In genomic region chr14:91681893-91682563, GRCh38 we compare ENCODE assay signal across 29 cellular contexts. TPM values are rescaled to one million over a fixed set of nuclear protein-coding genes. Genes with fewer than 3 reads are reported as not detected.
DNase-seq lines count a peak whose midpoint lies in the region; ATAC-seq and TF ChIP-seq lines count a peak whose summit lies in the region.
"Had no signal": no experiment of that assay in that cellular context is flagged by ENCODE, and none has a peak within 500 bp of the region (broad histone marks: within the 10 kb centered on the region; RNA-seq: fewer than 3 reads in every experiment).

No MANE protein-coding gene starts in this region.

- no peak overlapping the region for H2BK15ac ChIP-seq in IMR-90 (ENCODE audit: low read depth, low read length)

- H3K9me3 Mint-ChIP-seq in activated T-cell treated with anti-CD3 and anti-CD28 coated beads, Interleukin-2, amount 50 U/mL, for 24 hours: peaks cover 2% of the 10 kb centered on the region
- no peaks in the 10 kb centered on the region for H3K9me3 Mint-ChIP-seq in stimulated activated effector memory CD8-positive, alpha-beta T cell treated with anti-CD3 and anti-CD28 coated beads, Interleukin-12 subunit alpha, Interleukin-12 subunit beta, amount 100 ng/mL, for 72 hours

- no peak overlapping the region for H3K27ac ChIP-seq in IMR-90 (ENCODE audit: insufficient read depth, low read length)
- no peak overlapping the region for H3K27ac ChIP-seq in prostate gland
- H3K27ac ChIP-seq: epithelial cell of prostate, GM23248, lower lobe of right lung, psoas muscle, tibial artery, VCaP had no signal

- no peak overlapping the region for H3K56ac ChIP-seq in IMR-90 (ENCODE audit: extremely low read depth, insufficient read depth, low read length)

- H3K9ac ChIP-seq in IMR-90 (ENCODE audit: low read depth, low read length): no peak overlapping the region
- H3K9ac ChIP-seq: GM23248 had no signal

- no peak overlapping the region for H3K4ac ChIP-seq in IMR-90 (ENCODE audit: low read depth, low read length)

- TF ChIP-seq RAD21 in IMR-90 (IDR thresholded peaks at IDR 0.05; ENCODE audit: low read length): no peak

- in situ Hi-C loops in IMR-90 (cut with MboI; ENCODE audit: low sequenced_read_pairs): no loop called here

- no peak overlapping the region for H2BK120ac ChIP-seq in IMR-90 (ENCODE audit: low read depth, low read length)

- H4K20me1 ChIP-seq in IMR-90 (ENCODE audit: insufficient read depth, low read length): no peaks in the 10 kb centered on the region

- BruUV-seq in IMR-90 (replicated peaks; lab: Mats Ljungman, UMichigan): no TSS peak

- H3K4me3 Mint-ChIP-seq in activated T-cell treated with anti-CD3 and anti-CD28 coated beads, Interleukin-2, amount 50 U/mL, for 24 hours: no peak overlapping the region
- peak overlapping the region; percentile 31 for H3K4me3 Mint-ChIP-seq in stimulated activated effector memory CD8-positive, alpha-beta T cell treated with anti-CD3 and anti-CD28 coated beads, Interleukin-12 subunit alpha, Interleukin-12 subunit beta, amount 100 ng/mL, for 72 hours
- H3K4me3 Mint-ChIP-seq: CD8-positive, alpha-beta memory T cell; naive B cell had no signal

- no peak overlapping the region for H3K4me2 ChIP-seq in IMR-90 (ENCODE audit: low read depth, low read length)

- peaks cover 2% of the 10 kb centered on the region for H3K36me3 Mint-ChIP-seq in activated T-cell treated with anti-CD3 and anti-CD28 coated beads, Interleukin-2, amount 50 U/mL, for 24 hours (ENCODE audit: low read depth)
- no peaks in the 10 kb centered on the region for H3K36me3 Mint-ChIP-seq in stimulated activated effector memory CD8-positive, alpha-beta T cell treated with anti-CD3 and anti-CD28 coated beads, Interleukin-12 subunit alpha, Interleukin-12 subunit beta, amount 100 ng/mL, for 72 hours

- H2BK20ac ChIP-seq in IMR-90 (ENCODE audit: low read depth, low read length): no peak overlapping the region

- H3K27me3 ChIP-seq in IMR-90 (ENCODE audit: control insufficient read depth, insufficient read depth, low read length) (no peaks in the 10 kb centered on the region), prostate gland (replicated peaks; ENCODE audit: insufficient read depth) (no peaks in the 10 kb centered on the region)
- H3K27me3 ChIP-seq: BE2C, tibial artery had no signal

- H4K91ac ChIP-seq in IMR-90 (ENCODE audit: insufficient read depth, low read depth, low read length): no peak overlapping the region

- no peak overlapping the region for H2BK5ac ChIP-seq in IMR-90 (ENCODE audit: low read depth, low read length, poor library complexity, severe bottlenecking)

- H3K4me1 ChIP-seq in IMR-90 (ENCODE audit: control insufficient read depth, insufficient read depth, low read length): no peaks in the 10 kb centered on the region
- H3K4me1 ChIP-seq in prostate gland (replicated peaks): no peaks in the 10 kb centered on the region
- H3K4me1 ChIP-seq: BE2C, lower lobe of right lung, psoas muscle, tibial artery had no signal

- no peak overlapping the region for H2AK5ac ChIP-seq in IMR-90 (ENCODE audit: low read depth, low read length)

- no peak overlapping the region for H2AFZ ChIP-seq in IMR-90 (replicated peaks; ENCODE audit: low read length, poor library complexity)
- H2AFZ ChIP-seq: GM23248 had no signal

- H4K5ac ChIP-seq in IMR-90 (ENCODE audit: low read depth, low read length): no peak overlapping the region

- CTCF ChIA-PET in IMR-90 (lab: Yijun Ruan, JAX): no interaction called here

- H3K9me3 ChIP-seq in IMR-90 (ENCODE audit: control insufficient read depth, insufficient read depth, low read length) (no peaks in the 10 kb centered on the region), prostate gland (no peaks in the 10 kb centered on the region)
- H3K9me3 ChIP-seq: BE2C, lower lobe of right lung, psoas muscle, tibial artery had no signal

- H3K23ac ChIP-seq in IMR-90 (ENCODE audit: low read depth, low read length): no peak overlapping the region

- no peaks in the 10 kb centered on the region for H3K36me3 ChIP-seq in IMR-90 (ENCODE audit: control insufficient read depth, insufficient read depth, low read length)
- no peaks in the 10 kb centered on the region for H3K36me3 ChIP-seq in prostate gland
- H3K36me3 ChIP-seq: BE2C, lower lobe of right lung, tibial artery had no signal

- 50% methylated on average over 2 of the region's 4 CpGs; no CpG with 5 or more reads in 1 of the 2 experiments for WGBS in IMR-90 (ENCODE audit: extremely low coverage in 2 of 2, insufficient read length in 1 of 2), 2 experiments
- 96% methylated on average over 4 of the region's 4 CpGs for WGBS in prostate gland

- H3K14ac ChIP-seq in IMR-90 (replicated peaks; ENCODE audit: low read depth, low read length): no peak overlapping the region

- no peak overlapping the region for H4K8ac ChIP-seq in IMR-90 (ENCODE audit: low read depth in 2 of 2, low read length in 2 of 2)

- intact Hi-C loops in IMR-90 (cut with micrococcal nuclease): no loop called here
- intact Hi-C loops in prostate gland (cut with DNase I): no loop called here

- H3K27ac Mint-ChIP-seq in activated T-cell treated with anti-CD3 and anti-CD28 coated beads, Interleukin-2, amount 50 U/mL, for 24 hours: peak overlapping the region; percentile 47
- no peak overlapping the region for H3K27ac Mint-ChIP-seq in stimulated activated effector memory CD8-positive, alpha-beta T cell treated with anti-CD3 and anti-CD28 coated beads, Interleukin-12 subunit alpha, Interleukin-12 subunit beta, amount 100 ng/mL, for 72 hours

- H3K9me1 ChIP-seq in IMR-90 (ENCODE audit: insufficient read depth, low read length): no peaks in the 10 kb centered on the region

- POLR2A ChIA-PET in IMR-90 (lab: Charles Lee; ENCODE audit: unreplicated experiment): no interaction called here

- no peaks in the 10 kb centered on the region for H3K79me1 ChIP-seq in IMR-90 (ENCODE audit: low read depth in 1 of 2, low read length in 2 of 2)

- no peak for DNase-seq in activated T-cell treated with anti-CD3 and anti-CD28 coated beads, Interleukin-2, amount 50 U/mL, for 24 hours
- DNase-seq in activated T-cell treated with anti-CD3 and anti-CD28 coated beads, Interleukin-2, amount 50 U/mL, for 1 hour: no peak
- DNase-seq in IMR-90 (no peak), prostate gland (ENCODE audit: low spot score) (no peak), SK-N-DZ (ENCODE audit: low spot score) (no peak)
- peak; percentile 25 to 42 for DNase-seq in activated T-cell treated with anti-CD3 and anti-CD28 coated beads, Interleukin-2, amount 50 U/mL, for 48 hours
- DNase-seq in stimulated activated effector memory CD8-positive, alpha-beta T cell treated with anti-CD3 and anti-CD28 coated beads, Interleukin-12 subunit alpha, Interleukin-12 subunit beta, amount 100 ng/mL, for 72 hours (ENCODE audit: low spot score in 2 of 2): peak in 1 of 2 donors; percentile 52
- DNase-seq: BE2C; CD8-positive, alpha-beta memory T cell; central memory CD4-positive, alpha-beta T cell; cortex of kidney; DMS153; effector memory CD4-positive, alpha-beta T cell; GM23248; hypothalamus; lower lobe of right lung; midbrain; naive B cell; NCI-H1048; NCI-H446; NCI-H748 treated with DMSO at 0.1 percent for 48 hours; nucleus accumbens; psoas muscle; SHP77; T-helper 9 cell; tibial artery had no signal

- TF ChIP-seq CTCF in IMR-90 (conservative IDR thresholded peaks at IDR 0.05; ENCODE audit: low read depth, low read length) (no peak), prostate gland (IDR thresholded peaks at IDR 0.05) (no peak)

- H3K18ac ChIP-seq in IMR-90 (ENCODE audit: low read depth, low read length): no peak overlapping the region

- dilution Hi-C loops in IMR-90 (cut with HindIII; ENCODE audit: low sequenced_read_pairs, unreplicated experiment): no loop called here

- H2AK9ac ChIP-seq in IMR-90 (replicated peaks; ENCODE audit: low read depth, low read length, poor library complexity): no peak overlapping the region

- no peak overlapping the region for H3K4me3 ChIP-seq in IMR-90 (ENCODE audit: insufficient read depth, low read depth, low read length)
- H3K4me3 ChIP-seq in prostate gland: no peak overlapping the region
- H3K4me3 ChIP-seq: GM12878, GM23248, lower lobe of right lung, psoas muscle, tibial artery had no signal

- TF ChIP-seq POLR2A in IMR-90 (IDR thresholded peaks at IDR 0.05; ENCODE audit: low read depth, low read length) (no peak), prostate gland (IDR thresholded peaks at IDR 0.05) (no peak)

- no peaks in the 10 kb centered on the region for H3K27me3 Mint-ChIP-seq in activated T-cell treated with anti-CD3 and anti-CD28 coated beads, Interleukin-2, amount 50 U/mL, for 24 hours
- H3K27me3 Mint-ChIP-seq: CD8-positive, alpha-beta memory T cell had no signal

- no peak for ATAC-seq in IMR-90 (ENCODE audit: low read depth)
- ATAC-seq in stimulated activated effector memory CD8-positive, alpha-beta T cell treated with anti-CD3 and anti-CD28 coated beads, Interleukin-12 subunit alpha, Interleukin-12 subunit beta, amount 100 ng/mL, for 72 hours: peak; percentile 90
- ATAC-seq: GM12878, lower lobe of right lung, psoas muscle had no signal

- peaks cover 20% of the 10 kb centered on the region for H3K4me1 Mint-ChIP-seq in activated T-cell treated with anti-CD3 and anti-CD28 coated beads, Interleukin-2, amount 50 U/mL, for 24 hours (ENCODE audit: low read depth)
- H3K4me1 Mint-ChIP-seq in stimulated activated effector memory CD8-positive, alpha-beta T cell treated with anti-CD3 and anti-CD28 coated beads, Interleukin-12 subunit alpha, Interleukin-12 subunit beta, amount 100 ng/mL, for 72 hours: peaks cover 21% of the 10 kb centered on the region
- H3K4me1 Mint-ChIP-seq: naive B cell had no signal

TF ChIP-seq in IMR-90, 13 proteins besides CTCF, POLR2A, EP300 and RAD21:
- TF ChIP-seq MAFK (IDR thresholded peaks at IDR 0.05; ENCODE audit: low read depth, low read length) (peak; percentile 75), RCOR1 (IDR thresholded peaks at IDR 0.05; ENCODE audit: insufficient replicate concordance, low read length) (no peak)

RNA-seq across cellular contexts. Expression of gene CATSPERB, which starts 49.9 kb away (rescaled TPM):
- not detected in 2 replicates for total RNA-seq in IMR-90 (2012; rRNA removed)
- polyA plus RNA-seq in IMR-90 (2012; rRNA removed): not detected in 2 replicates
- not detected in 2 replicates for polyA plus RNA-seq in IMR-90 (2012; cell fraction: cytosol; rRNA removed)
- not detected in 2 replicates for polyA plus RNA-seq in IMR-90 (2012; cell fraction: nucleus; rRNA removed; ENCODE audit: low replicate concordance)
- 1 to 10 TPM; 1.2 to 2.3 TPM for total RNA-seq in prostate gland
- polyA plus RNA-seq in SK-N-DZ (2014; cell fraction: cytosol; rRNA removed): not detected in 2 replicates
- polyA plus RNA-seq in SK-N-DZ (2014; cell fraction: nucleus; rRNA removed): not detected in 2 replicates
- total RNA-seq: GM12878 had no signal
- polyA plus RNA-seq: GM12878, GM23248 had no signal

Comparison
In these comparisons a context has a peak if more than half of its experiments do, and no peak if none do; other contexts are left out.
1. DNase-seq: peak in activated T-cell treated with anti-CD3 and anti-CD28 coated beads, Interleukin-2, amount 50 U/mL, for 48 hours (2 of 2); none in activated T-cell treated with anti-CD3 and anti-CD28 coated beads, Interleukin-2, amount 50 U/mL, for 24 hours (single experiment), activated T-cell treated with anti-CD3 and anti-CD28 coated beads, Interleukin-2, amount 50 U/mL, for 1 hour (single experiment), IMR-90 (single experiment), prostate gland (single experiment) and SK-N-DZ (single experiment).